In the genomic region with DNA sequence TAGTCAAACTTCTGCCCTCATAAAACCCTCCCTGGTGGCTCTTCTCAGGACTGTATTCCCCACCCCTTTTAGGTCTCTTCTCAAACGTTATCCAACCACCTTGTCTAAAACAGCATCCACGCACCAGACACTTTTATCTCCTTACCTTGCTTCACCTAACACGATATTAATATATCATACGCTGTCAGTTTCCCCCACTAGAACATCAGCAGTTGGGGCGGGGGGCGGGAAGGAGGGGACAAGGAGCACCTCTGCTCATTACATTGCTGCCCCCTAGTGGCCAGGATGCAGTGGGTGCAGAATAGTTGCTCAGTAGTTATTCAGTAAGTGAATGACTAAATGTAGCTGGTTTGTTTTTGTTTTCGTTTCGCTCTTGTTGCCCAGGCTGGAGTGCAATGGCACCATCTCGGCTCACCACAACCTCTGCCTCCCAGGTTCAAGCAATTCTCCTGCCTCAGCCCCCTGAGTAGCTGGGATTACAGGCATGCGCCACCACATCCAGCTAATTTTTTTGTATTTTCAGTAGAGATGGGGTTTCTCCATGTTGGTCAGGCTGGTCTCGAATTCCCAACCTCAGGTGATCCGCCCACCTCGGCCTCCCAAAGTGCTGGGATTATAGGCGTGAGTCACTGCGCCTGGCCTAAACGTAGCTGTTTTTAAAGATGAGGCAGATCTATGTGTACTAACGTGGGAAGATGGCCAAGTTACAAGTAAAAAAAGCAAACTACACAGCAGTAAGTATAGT, we compare ENCODE assay signal across 8 cellular contexts. TPM values are rescaled to one million over a fixed set of nuclear protein-coding genes. Genes with fewer than 3 reads are reported as not detected.
DNase-seq lines count a peak whose midpoint lies in the region; ATAC-seq and TF ChIP-seq lines count a peak whose summit lies in the region.
"Not testable (repeated sequence)": the region's sequence is repeated elsewhere in the genome, so short reads cannot be mapped to it uniquely, and the experiment has no call there.

No MANE protein-coding gene starts in this region.

- H3K4me3 ChIP-seq in AG09309 (ENCODE audit: control insufficient read depth, low read depth, low read length); lower lobe of right lung: not testable (repeated sequence)

- in situ Hi-C loops in SK-MEL-5 (cut with HindIII; ENCODE audit: low pct_unique_long_range_greater_than_20kb, low sequenced_read_pairs), result not testable (repeated sequence)

- peak; percentile 85 for TF ChIP-seq CTCF in AG09309 (IDR thresholded peaks at IDR 0.05; ENCODE audit: control insufficient read depth, insufficient read depth, low read depth, low read length, missing control alignments)
- TF ChIP-seq CTCF in lower lobe of right lung (IDR thresholded peaks at IDR 0.05), result peak; percentile 83

- not testable (repeated sequence) for H3K36me3 Mint-ChIP-seq in activated T-cell treated with anti-CD3 and anti-CD28 coated beads, Interleukin-2, amount 50 U/mL, for 72 hours (ENCODE audit: insufficient read depth in 2 of 2)

- peak overlapping the region; percentile 19 for H3K27ac Mint-ChIP-seq in activated T-cell treated with anti-CD3 and anti-CD28 coated beads, Interleukin-2, amount 50 U/mL, for 72 hours

- H3K4me1 Mint-ChIP-seq in activated T-cell treated with anti-CD3 and anti-CD28 coated beads, Interleukin-2, amount 50 U/mL, for 72 hours (ENCODE audit: low read depth), result not testable (repeated sequence)

- not testable (repeated sequence) for H3K9me3 ChIP-seq in lower lobe of right lung

- peak overlapping the region; percentile 24 to 67 for H3K4me3 Mint-ChIP-seq in activated T-cell treated with anti-CD3 and anti-CD28 coated beads, Interleukin-2, amount 50 U/mL, for 72 hours

- H3K4me1 ChIP-seq in lower lobe of right lung, result not testable (repeated sequence)

- H3K36me3 ChIP-seq in lower lobe of right lung, result not testable (repeated sequence)

- H3K27me3 ChIP-seq in lower lobe of right lung (ENCODE audit: low read depth), result not testable (repeated sequence)

- H3K27ac ChIP-seq in lower lobe of right lung, result not testable (repeated sequence)

- DNase-seq in AG09309 (ENCODE audit: low read depth), result peak; percentile 27
- DNase-seq in NCI-H1417 (lab: John Stamatoyannopoulos, UW), result peak; percentile 31 to 80 (median 69)
- peak; percentile 87 for DNase-seq in SK-MEL-5 (ENCODE audit: low read depth, low spot score)
- DNase-seq in activated T-cell treated with anti-CD3 and anti-CD28 coated beads, Interleukin-2, amount 50 U/mL, for 72 hours, result peak; percentile 74 to 80
- DNase-seq in epidermal melanocyte (ENCODE audit: insufficient read length, low spot score), result peak; percentile 73
- not testable (repeated sequence) for DNase-seq in lower lobe of right lung
- DNase-seq in stimulated activated CD4-positive, alpha-beta T cell treated with anti-CD3 and anti-CD28 coated beads, Interleukin-2, amount 100 ng/mL, for 48 hours, result peak; percentile 60 to 72

- not testable (repeated sequence) for H3K9me3 Mint-ChIP-seq in activated T-cell treated with anti-CD3 and anti-CD28 coated beads, Interleukin-2, amount 50 U/mL, for 72 hours

- ATAC-seq in GM18520 (IDR thresholded peaks at IDR 0.05; ENCODE audit: unreplicated experiment) (peak; percentile 41), lower lobe of right lung (peak; percentile 72 to 78)
- peak; percentile 96 to 98 for ATAC-seq in activated T-cell treated with anti-CD3 and anti-CD28 coated beads, Interleukin-2, amount 50 U/mL, for 72 hours (replicated peaks in 1 of 2)

- not testable (repeated sequence) for H3K27me3 Mint-ChIP-seq in activated T-cell treated with anti-CD3 and anti-CD28 coated beads, Interleukin-2, amount 50 U/mL, for 72 hours (ENCODE audit: low read depth)

- intact Hi-C loops in lower lobe of right lung (cut with DNase I), result not testable (repeated sequence)

RNA-seq across cellular contexts. Expression of a gene that starts 35.2 kb away (rescaled TPM):
- not detected in 2 replicates for total RNA-seq in SK-MEL-5 (2014; rRNA removed; shearing (Covaris generic))
- polyA plus RNA-seq in SK-MEL-5 (2015; cell fraction: cytosol; rRNA removed), result 0.21 and 0.90 TPM in 2 replicates
- polyA plus RNA-seq in SK-MEL-5 (2015; cell fraction: nucleus; rRNA removed), result 1.2 TPM in 2 replicates
- total RNA-seq in activated T-cell treated with anti-CD3 and anti-CD28 coated beads, Interleukin-2, amount 50 U/mL, for 72 hours, result 1 to 10 TPM; 1.1 to 3.8 TPM
- total RNA-seq in lower lobe of right lung, result 0.41 TPM

RNA-seq across cellular contexts. Expression of a gene that starts 40.8 kb away (rescaled TPM):
- total RNA-seq in SK-MEL-5 (2014; rRNA removed; shearing (Covaris generic)), result 1.2 and 2.7 TPM in 2 replicates
- polyA plus RNA-seq in SK-MEL-5 (2015; cell fraction: cytosol; rRNA removed), result 4.9 and 6.4 TPM in 2 replicates
- polyA plus RNA-seq in SK-MEL-5 (2015; cell fraction: nucleus; rRNA removed), result 1.3 and 1.5 TPM in 2 replicates
- 1 to 10 TPM; 4.3 to 6.2 TPM for total RNA-seq in activated T-cell treated with anti-CD3 and anti-CD28 coated beads, Interleukin-2, amount 50 U/mL, for 72 hours
- total RNA-seq in lower lobe of right lung, result 0.97 TPM

RNA-seq across cellular contexts. Expression of a gene that starts 41.2 kb away (rescaled TPM):
- 11.9 and 13.8 TPM in 2 replicates for total RNA-seq in SK-MEL-5 (2014; rRNA removed; shearing (Covaris generic))
- 22.1 and 22.3 TPM in 2 replicates for polyA plus RNA-seq in SK-MEL-5 (2015; cell fraction: cytosol; rRNA removed)
- 4.5 and 9.5 TPM in 2 replicates for polyA plus RNA-seq in SK-MEL-5 (2015; cell fraction: nucleus; rRNA removed)
- total RNA-seq in activated T-cell treated with anti-CD3 and anti-CD28 coated beads, Interleukin-2, amount 50 U/mL, for 72 hours, result 10 to 100 TPM; 11.5 to 12.2 TPM
- total RNA-seq in lower lobe of right lung, result 11.8 TPM

Comparison
In these comparisons a context has a peak if more than half of its experiments do, and no peak if none do; other contexts are left out.
1. ATAC-seq: peak in every context shown above with its lines; median percentile 97 in activated T-cell treated with anti-CD3 and anti-CD28 coated beads, Interleukin-2, amount 50 U/mL, for 72 hours; 75 in lower lobe of right lung; 41 in GM18520.